ENCODE assay signal across 8 cellular contexts in genomic region chr12:64610660-64611429, GRCh38. TPM values are rescaled to one million over a fixed set of nuclear protein-coding genes. Genes with fewer than 3 reads are reported as not detected.
DNase-seq lines count a peak whose midpoint lies in the region; ATAC-seq, FAIRE-seq and TF ChIP-seq lines count a peak whose summit lies in the region.

No MANE protein-coding gene starts in this region.

- no peaks in the 10 kb centered on the region for H3K27me3 ChIP-seq in left ventricle myocardium inferior (ENCODE audit: low read depth)
- no peaks in the 10 kb centered on the region for H3K27me3 ChIP-seq in sigmoid colon

- H3K9me3 ChIP-seq in SK-N-MC (ENCODE audit: low read depth, low read length): no peaks in the 10 kb centered on the region
- no peaks in the 10 kb centered on the region for H3K9me3 ChIP-seq in left ventricle myocardium inferior (replicated peaks)
- H3K9me3 ChIP-seq in sigmoid colon: no peaks in the 10 kb centered on the region

- peak overlapping the region; percentile 74 for H3K9ac ChIP-seq in SK-N-MC (ENCODE audit: insufficient read length)

- H3K36me3 Mint-ChIP-seq in activated naive CD4-positive, alpha-beta T cell treated with anti-CD3 and anti-CD28 coated beads, Interleukin-2, amount 50 U/mL, for 72 hours: peaks cover 14 to 34% of the 10 kb centered on the region in 2 donors

- TF ChIP-seq POLR2A in sigmoid colon (IDR thresholded peaks at IDR 0.05): no peak

- no peak for FAIRE-seq in D721Med (lab: Jason Lieb, UNC)

- ATAC-seq in GM19467 (IDR thresholded peaks at IDR 0.05; ENCODE audit: unreplicated experiment): peak; percentile 42
- peak; percentile 58 to 59 for ATAC-seq in activated naive CD4-positive, alpha-beta T cell treated with anti-CD3 and anti-CD28 coated beads, Interleukin-2, amount 50 U/mL, for 72 hours

- H3K4me3 ChIP-seq in SK-N-MC (peak overlapping the region; percentile 96), left ventricle myocardium inferior (peak overlapping the region; percentile 98), sigmoid colon (peak overlapping the region; percentile 73 to 90 (median 78))

- no peaks in the 10 kb centered on the region for H3K9me3 Mint-ChIP-seq in activated naive CD4-positive, alpha-beta T cell treated with anti-CD3 and anti-CD28 coated beads, Interleukin-2, amount 50 U/mL, for 72 hours

- TF ChIP-seq CTCF in D721Med (IDR thresholded peaks at IDR 0.05; ENCODE audit: insufficient read depth, missing control alignments) (no peak), left ventricle myocardium inferior (IDR thresholded peaks at IDR 0.05; ENCODE audit: borderline replicate concordance) (peak; percentile 20), sigmoid colon (IDR thresholded peaks at IDR 0.05) (no peak)

- H3K27ac Mint-ChIP-seq in activated naive CD4-positive, alpha-beta T cell treated with anti-CD3 and anti-CD28 coated beads, Interleukin-2, amount 50 U/mL, for 72 hours: peak overlapping the region; percentile 89 to 97

- WGBS in sigmoid colon, 2 donors: 0% methylated on average over 63 of the region's 63 CpGs

- H3K4me1 ChIP-seq in left ventricle myocardium inferior: peaks cover 60% of the 10 kb centered on the region
- peaks cover 0 to 37% (median 30%) of the 10 kb centered on the region in 4 donors for H3K4me1 ChIP-seq in sigmoid colon

- H3K36me3 ChIP-seq in SK-N-MC (ENCODE audit: insufficient read depth, low read length) (no peaks in the 10 kb centered on the region), left ventricle myocardium inferior (peaks cover 3% of the 10 kb centered on the region), sigmoid colon (peaks cover 0 to 5% (median 0%) of the 10 kb centered on the region in 4 donors)

- intact Hi-C loops in left ventricle myocardium inferior (cut with micrococcal nuclease): loop anchor here (10.0 kb wide), 1 partner anchor 64 kb away; no protein-coding TSS in a partner anchor
- intact Hi-C loops in sigmoid colon (cut with DNase I): loop anchor here (2.0 to 5.0 kb wide), 3 partner anchors 60 to 146 kb away; partner anchors contain the start of gene GNS

- TF ChIP-seq EP300 in sigmoid colon (IDR thresholded peaks at IDR 0.05): no peak

- H3K27ac ChIP-seq in SK-N-MC: no peak overlapping the region
- H3K27ac ChIP-seq in left ventricle myocardium inferior (replicated peaks): peak overlapping the region; percentile 98
- H3K27ac ChIP-seq in sigmoid colon: peak overlapping the region; percentile 87 to 92 (median 91)

- DNase-seq in D721Med (ENCODE audit: insufficient read length, low spot score): peak; percentile 49
- DNase-seq in HPDE6-E6E7 (ENCODE audit: extremely low spot score): peak; percentile 31
- DNase-seq in SK-N-MC (ENCODE audit: low read depth, low spot score): no peak
- DNase-seq in activated naive CD4-positive, alpha-beta T cell treated with anti-CD3 and anti-CD28 coated beads, Interleukin-2, amount 50 U/mL, for 72 hours (ENCODE audit: low spot score in 2 of 2): peak; percentile 70 to 79
- DNase-seq in left ventricle myocardium inferior: peak; percentile 72
- peak; percentile 81 for DNase-seq in sigmoid colon
- no peak for DNase-seq in H4 (ENCODE audit: low spot score)

RNA-seq across cellular contexts. Expression of gene RASSF3, which starts 0.6 kb away (rescaled TPM):
- 10 to 100 TPM; 23.4 to 36.0 TPM for total RNA-seq in activated naive CD4-positive, alpha-beta T cell treated with anti-CD3 and anti-CD28 coated beads, Interleukin-2, amount 50 U/mL, for 72 hours
- total RNA-seq in left ventricle myocardium inferior: 102 TPM
- total RNA-seq in sigmoid colon: 100 to 1,000 TPM; 143 to 348 (median 203) TPM
- 100 to 1,000 TPM in 1 of 3 donors, 10 to 100 TPM in 2; 34.7 to 113 (median 65.5) TPM for polyA plus RNA-seq in sigmoid colon
- total RNA-seq in H4 (2014; rRNA removed; shearing (Covaris generic)): 7.8 and 9.1 TPM in 2 replicates

Comparison
In these comparisons a context has a peak if more than half of its experiments do, and no peak if none do; other contexts are left out.
1. DNase-seq: peak in D721Med (single experiment), HPDE6-E6E7 (single experiment), activated naive CD4-positive, alpha-beta T cell treated with anti-CD3 and anti-CD28 coated beads, Interleukin-2, amount 50 U/mL, for 72 hours (2 of 2), left ventricle myocardium inferior (single experiment) and sigmoid colon (single experiment); none in SK-N-MC (single experiment) and H4 (single experiment).
2. Peak in every context shown above with its lines, with median percentiles within 50 percentile points of each other: H3K4me3 ChIP-seq.